ENCODE assay signal across 1 cellular context in genomic region chr19:27794444-27795042, GRCh38.
TF ChIP-seq lines count a peak whose summit lies in the region.

No MANE protein-coding gene starts in this region.

TF ChIP-seq in HEK293, 187 proteins besides CTCF, POLR2A, EP300 and RAD21 (continued from another document):
- TF ChIP-seq ZNF362 (tag by site-specific recombination; IDR thresholded peaks at IDR 0.05) (no peak), ZSCAN30 (tag by site-specific recombination; IDR thresholded peaks at IDR 0.05) (no peak), ZNF335 (tag by site-specific recombination; conservative IDR thresholded peaks at IDR 0.05) (peak; percentile 5), PRDM10 (tag by site-specific recombination; IDR thresholded peaks at IDR 0.05) (peak; percentile 81; the same call in 1 of the 2 replicates), SCRT2 (tag by site-specific recombination; IDR thresholded peaks at IDR 0.05) (peak; percentile 31; the same call in 1 of the 2 replicates), GLIS1 (tag by site-specific recombination; IDR thresholded peaks at IDR 0.05) (peak; percentile 75), ZNF140 (tag by site-specific recombination; IDR thresholded peaks at IDR 0.05) (no peak), ZIC2 (tag by site-specific recombination; IDR thresholded peaks at IDR 0.05) (peak; percentile 83), KLF16 (tag by site-specific recombination; IDR thresholded peaks at IDR 0.05) (peak; percentile 12; the same call in 1 of the 2 replicates), ZNF16 (tag by site-specific recombination; IDR thresholded peaks at IDR 0.05; ENCODE audit: low read depth) (0 out of 2 replicates have a peak, but pooled peaks have one; percentile 3)
